In the genomic region with DNA sequence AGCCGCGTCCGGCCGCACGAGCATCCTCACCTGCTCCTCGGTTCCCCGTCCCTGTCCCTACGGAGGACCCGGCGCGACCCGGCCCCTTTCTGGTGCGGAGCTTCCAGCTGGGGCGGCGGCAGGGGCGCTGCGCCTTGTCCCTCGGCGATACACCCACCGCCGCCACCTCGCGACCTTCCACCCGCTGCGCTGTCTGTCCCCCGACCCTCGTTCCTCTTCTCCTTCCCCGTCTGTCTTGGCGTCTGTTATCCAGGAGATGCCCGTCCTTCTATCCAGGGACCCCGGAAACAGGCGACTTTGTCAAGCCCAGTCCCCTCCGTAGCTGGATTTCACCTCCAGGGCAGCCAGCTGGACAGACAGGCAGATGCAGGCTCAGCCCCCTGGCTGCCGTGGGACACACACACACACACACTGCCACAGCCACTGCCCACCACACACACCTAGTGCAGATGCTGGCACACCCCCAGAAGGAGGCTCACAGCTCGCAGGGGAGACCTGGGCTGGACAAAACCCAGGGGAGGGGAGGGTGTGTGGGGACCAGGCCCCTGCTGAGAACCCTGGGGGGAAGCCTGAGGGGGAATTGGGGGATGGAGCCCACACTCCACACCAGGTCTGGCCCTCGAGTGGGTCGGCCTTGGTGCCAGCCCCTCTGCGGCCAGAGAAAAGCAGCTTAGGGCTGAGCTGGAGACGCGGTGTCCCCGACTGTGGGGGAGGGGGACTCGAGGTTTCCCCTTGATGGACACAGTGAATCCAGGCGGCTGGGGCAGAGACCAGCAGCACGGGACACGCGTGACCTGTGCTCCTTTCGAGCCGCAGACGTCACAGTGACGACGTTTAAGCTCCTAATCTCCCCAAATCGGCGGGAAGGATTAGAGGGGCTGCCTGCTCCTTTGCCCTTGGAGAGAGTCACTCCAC, we compare ENCODE assay signal across 10 cellular contexts. TPM values are rescaled to one million over a fixed set of nuclear protein-coding genes. Genes with fewer than 3 reads are reported as not detected.
A peak's percentile ranks its signal among the peaks of the same experiment; 100 is the strongest.
DNase-seq lines count a peak whose midpoint lies in the region; ATAC-seq and TF ChIP-seq lines count a peak whose summit lies in the region.
"Had no signal": no experiment of that assay in that cellular context is flagged by ENCODE, and none has a peak within 500 bp of the region (broad histone marks: within the 10 kb centered on the region; RNA-seq: fewer than 3 reads in every experiment).

No MANE protein-coding gene starts in this region.

- H3K4me1 Mint-ChIP-seq in T-cell = peaks cover 15 to 19% (median 18%) of the 10 kb centered on the region in 3 donors
- peaks cover 9% of the 10 kb centered on the region for H3K4me1 Mint-ChIP-seq in progenitor cell of endocrine pancreas (ENCODE audit: low read depth)

- TF ChIP-seq CTCF in fibroblast of villous mesenchyme (IDR thresholded peaks at IDR 0.05; ENCODE audit: insufficient read depth, low read depth, low read length) (no peak), progenitor cell of endocrine pancreas (IDR thresholded peaks at IDR 0.05; ENCODE audit: unreplicated experiment) (no peak)

- POLR2A ChIA-PET in T-cell (lab: Charles Lee) = no interaction called here

- peaks cover 6% of the 10 kb centered on the region; the same call in 1 of the 2 replicates for H3K4me1 ChIP-seq in ES-I3 (ENCODE audit: insufficient read depth, low read length)

- ATAC-seq in T-cell (replicated peaks in 1 of 4) (no peak), GM19455 (IDR thresholded peaks at IDR 0.05; ENCODE audit: unreplicated experiment) (no peak)
- ATAC-seq: HCT116 had no signal

- CTCF ChIA-PET in T-cell (lab: Charles Lee) = interaction anchor here in 1 of 2 donors (0.5 kb wide), 1 partner anchor 84 kb away, joined by 5 read pairs; no protein-coding TSS in a partner anchor

- no peaks in the 10 kb centered on the region for H3K36me3 ChIP-seq in ES-I3 (ENCODE audit: insufficient read depth, low read length)
- peaks cover 42% of the 10 kb centered on the region for H3K36me3 ChIP-seq in MG63
- H3K36me3 ChIP-seq: right lobe of liver had no signal

- H3K9me3 Mint-ChIP-seq in T-cell (no peaks in the 10 kb centered on the region), progenitor cell of endocrine pancreas (ENCODE audit: low read depth) (no peaks in the 10 kb centered on the region)

- H3K27me3 Mint-ChIP-seq in T-cell (peaks cover 14 to 37% of the 10 kb centered on the region in 2 donors), progenitor cell of endocrine pancreas (peaks cover 46% of the 10 kb centered on the region)

- no peaks in the 10 kb centered on the region for H3K27me3 ChIP-seq in MG63
- H3K27me3 ChIP-seq: right lobe of liver had no signal

- H3K27ac Mint-ChIP-seq in T-cell (no peak overlapping the region), progenitor cell of endocrine pancreas (no peak overlapping the region)

- H3K4me3 Mint-ChIP-seq in T-cell = peak overlapping the region in 2 of 3 donors; percentile 36 to 75
- H3K4me3 Mint-ChIP-seq in progenitor cell of endocrine pancreas (ENCODE audit: low read depth) = peak overlapping the region; percentile 26

- no peak for DNase-seq in T-cell
- peak; percentile 36 for DNase-seq in fibroblast of villous mesenchyme (ENCODE audit: low read depth)
- DNase-seq in progenitor cell of endocrine pancreas (ENCODE audit: low spot score, unreplicated experiment) = no peak
- no peak for DNase-seq in RPMI8226
- DNase-seq in MG63 = no peak
- DNase-seq: cerebellar nuclear complex had no signal

- peak overlapping the region; percentile 35; the same call in 1 of the 2 replicates for H3K9ac ChIP-seq in ES-I3 (ENCODE audit: low read depth, low read length)

- H3K9me3 ChIP-seq in ES-I3 (ENCODE audit: control insufficient read depth, insufficient read depth, low read length) (no peaks in the 10 kb centered on the region), MG63 (no peaks in the 10 kb centered on the region)
- H3K9me3 ChIP-seq: right lobe of liver had no signal

- H3K36me3 Mint-ChIP-seq in T-cell = no peaks in the 10 kb centered on the region
- peaks cover 6% of the 10 kb centered on the region for H3K36me3 Mint-ChIP-seq in progenitor cell of endocrine pancreas (ENCODE audit: insufficient read depth)

- H3K4me3 ChIP-seq in fibroblast of villous mesenchyme (ENCODE audit: low read depth, low read length) (no peak overlapping the region), MG63 (no peak overlapping the region)

RNA-seq across cellular contexts. Expression of a gene that starts 0.8 kb away (rescaled TPM):
- total RNA-seq in T-cell (1 to 10 TPM in 2 of 5 donors, under 1 TPM in 3; 0.49 to 1.3 (median 0.98) TPM), fibroblast of villous mesenchyme (not detected in 2 replicates), progenitor cell of endocrine pancreas (1.1 and 2.7 TPM in 2 replicates)
- total RNA-seq in MG63 (2014; rRNA removed; shearing (Covaris generic); ENCODE audit: low replicate concordance) = not detected in 2 replicates

RNA-seq across cellular contexts. Expression of a gene that starts 10.9 kb away (rescaled TPM):
- total RNA-seq in T-cell (not detected), fibroblast of villous mesenchyme (not detected in 2 replicates), progenitor cell of endocrine pancreas (2.9 and 3.8 TPM in 2 replicates)
- not detected in 2 replicates for total RNA-seq in MG63 (2014; rRNA removed; shearing (Covaris generic); ENCODE audit: low replicate concordance)
- total RNA-seq: right lobe of liver had no signal

RNA-seq across cellular contexts. Expression of a gene that starts 13.1 kb away (rescaled TPM):
- total RNA-seq in T-cell = under 1 TPM in 2 of 5 donors, not detected in 3; 0.26 to 0.29 TPM
- total RNA-seq in fibroblast of villous mesenchyme = not detected in 2 replicates
- 0.24 and 0.98 TPM in 2 replicates for total RNA-seq in progenitor cell of endocrine pancreas
- not detected in 2 replicates for total RNA-seq in MG63 (2014; rRNA removed; shearing (Covaris generic); ENCODE audit: low replicate concordance)

RNA-seq across cellular contexts. Expression of a gene that starts 22.1 kb away (rescaled TPM):
- total RNA-seq in T-cell (100 to 1,000 TPM in 1 of 5 donors, 10 to 100 TPM in 4; 58.9 to 128 (median 73.7) TPM), fibroblast of villous mesenchyme (7.7 and 8.2 TPM in 2 replicates), progenitor cell of endocrine pancreas (8.7 and 12.6 TPM in 2 replicates)
- total RNA-seq in MG63 (2014; rRNA removed; shearing (Covaris generic); ENCODE audit: low replicate concordance) = 9.1 and 10.1 TPM in 2 replicates

RNA-seq across cellular contexts. Expression of a gene that starts 57.2 kb away (rescaled TPM):
- total RNA-seq in T-cell (100 to 1,000 TPM in 1 of 5 donors, 10 to 100 TPM in 4; 55.8 to 121 (median 57.3) TPM), fibroblast of villous mesenchyme (33.7 and 33.8 TPM in 2 replicates), progenitor cell of endocrine pancreas (49.2 and 57.0 TPM in 2 replicates)
- total RNA-seq in MG63 (2014; rRNA removed; shearing (Covaris generic); ENCODE audit: low replicate concordance) = 14.8 and 34.6 TPM in 2 replicates
